Comparison of ENCODE assay signal across 11 cellular contexts in the genomic region with DNA sequence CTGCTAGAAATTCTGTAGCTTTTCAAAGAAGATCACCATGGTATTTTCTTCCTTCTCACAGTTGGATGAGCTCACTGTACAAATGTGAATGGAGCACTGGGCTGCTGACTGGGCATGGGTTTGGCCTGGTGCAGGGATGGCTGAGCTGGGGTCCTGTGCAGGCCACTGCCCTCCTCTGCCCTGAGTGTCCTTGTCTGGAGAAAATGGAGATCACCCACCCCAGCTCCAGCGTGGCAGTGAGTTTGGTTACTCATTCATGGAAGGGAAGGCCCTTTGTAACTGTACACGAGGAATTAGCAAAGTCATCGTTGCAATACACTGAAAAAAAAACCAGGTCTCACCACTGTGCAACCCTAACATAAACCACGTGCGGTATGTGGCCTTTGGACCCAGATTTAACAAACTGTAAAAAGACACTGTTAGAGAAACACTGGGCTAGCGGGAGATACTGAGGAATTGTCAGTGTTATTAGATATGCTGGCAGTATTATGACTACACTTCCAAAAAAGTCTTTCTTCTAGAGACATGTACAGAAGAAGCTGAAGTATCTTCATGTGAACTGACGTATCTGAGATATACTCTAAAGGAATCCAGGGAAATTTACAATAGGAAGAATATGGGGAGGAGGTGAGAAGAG. TPM values are rescaled to one million over a fixed set of nuclear protein-coding genes. Genes with fewer than 3 reads are reported as not detected.
DNase-seq lines count a peak whose midpoint lies in the region; ATAC-seq and TF ChIP-seq lines count a peak whose summit lies in the region.
"Had no signal": no experiment of that assay in that cellular context is flagged by ENCODE, and none has a peak within 500 bp of the region (broad histone marks: within the 10 kb centered on the region; RNA-seq: fewer than 3 reads in every experiment).

No MANE protein-coding gene starts in this region.

- POLR2A ChIA-PET in naive thymus-derived CD8-positive, alpha-beta T cell (lab: Charles Lee) = interaction anchor here (0.8 to 4.7 kb wide), 5 partner anchors 13 to 150 kb away, joined by 3 to 22 read pairs (median 4); partner anchors contain the start of genes TADA2B and TBC1D14

- no peaks in the 10 kb centered on the region for H3K36me3 Mint-ChIP-seq in CD4-positive, CD25-positive, alpha-beta regulatory T cell
- peaks cover 8% of the 10 kb centered on the region for H3K36me3 Mint-ChIP-seq in brain
- no peaks in the 10 kb centered on the region for H3K36me3 Mint-ChIP-seq in naive thymus-derived CD8-positive, alpha-beta T cell
- H3K36me3 Mint-ChIP-seq in endothelial cell (ENCODE audit: low read depth, unreplicated experiment) = peaks cover 4% of the 10 kb centered on the region

- no peak overlapping the region for H3K4me3 ChIP-seq in CD4-positive, CD25-positive, alpha-beta regulatory T cell (ENCODE audit: low read depth, low read length)

- no peaks in the 10 kb centered on the region for H3K27me3 ChIP-seq in CD4-positive, CD25-positive, alpha-beta regulatory T cell (ENCODE audit: control insufficient read depth, insufficient read depth, low read length)

- H3K4me1 ChIP-seq in CD4-positive, CD25-positive, alpha-beta regulatory T cell (ENCODE audit: control insufficient read depth, insufficient read depth, low read length, poor library complexity, severe bottlenecking) = peaks cover 16% of the 10 kb centered on the region

- H3K27ac Mint-ChIP-seq in CD4-positive, CD25-positive, alpha-beta regulatory T cell = peak overlapping the region; percentile 2 to 72 (median 22)
- H3K27ac Mint-ChIP-seq in brain (peak overlapping the region in 3 of 5 experiments; percentile 55 to 88 (median 60)), endothelial cell (ENCODE audit: unreplicated experiment) (no peak overlapping the region)
- H3K27ac Mint-ChIP-seq in naive thymus-derived CD8-positive, alpha-beta T cell = peak overlapping the region in 9 of 10 donors; percentile 2 to 86 (median 45)
- H3K27ac Mint-ChIP-seq: stimulated activated naive CD8-positive, alpha-beta T cell treated with anti-CD3 and anti-CD28 coated beads, Interleukin-15, Interleukin-2, amounts not matched to agents 100 ng/mL and 50 ng/mL, for 24 hours had no signal

- peaks cover 0 to 6% of the 10 kb centered on the region in 2 experiments for H3K9me3 ChIP-seq in CD4-positive, CD25-positive, alpha-beta regulatory T cell (ENCODE audit: control insufficient read depth in 2 of 2, low read length in 2 of 2)

- no peaks in the 10 kb centered on the region for H3K27me3 Mint-ChIP-seq in CD4-positive, CD25-positive, alpha-beta regulatory T cell
- H3K27me3 Mint-ChIP-seq in brain = no peaks in the 10 kb centered on the region
- H3K27me3 Mint-ChIP-seq in naive thymus-derived CD8-positive, alpha-beta T cell = no peaks in the 10 kb centered on the region
- H3K27me3 Mint-ChIP-seq in endothelial cell (ENCODE audit: unreplicated experiment) = peaks cover 5% of the 10 kb centered on the region
- H3K27me3 Mint-ChIP-seq: stimulated activated naive CD8-positive, alpha-beta T cell treated with anti-CD3 and anti-CD28 coated beads, Interleukin-15, Interleukin-2, amounts not matched to agents 100 ng/mL and 50 ng/mL, for 24 hours had no signal

- DNase-seq in CD4-positive, CD25-positive, alpha-beta regulatory T cell = no peak
- peak; percentile 31 for DNase-seq in M059J (ENCODE audit: low read depth)
- no peak for DNase-seq in naive thymus-derived CD8-positive, alpha-beta T cell
- DNase-seq in activated T-cell treated with anti-CD3 and anti-CD28 coated beads for 4 hours = no peak
- DNase-seq in NCI-H2029 (lab: John Stamatoyannopoulos, UW) = no peak
- no peak for DNase-seq in NCI-H2107 treated with DMSO at 0.1 percent for 48 hours (lab: John Stamatoyannopoulos, UW; ENCODE audit: unreplicated experiment)
- no peak for DNase-seq in endothelial cell (ENCODE audit: low spot score)
- DNase-seq: activated naive CD4-positive, alpha-beta T cell; DND-41 had no signal

- H3K27ac ChIP-seq in CD4-positive, CD25-positive, alpha-beta regulatory T cell (ENCODE audit: insufficient read depth, low read length, poor library complexity, severe bottlenecking) = peak overlapping the region; percentile 21

- no peaks in the 10 kb centered on the region for H3K36me3 ChIP-seq in CD4-positive, CD25-positive, alpha-beta regulatory T cell (ENCODE audit: control insufficient read depth, insufficient read depth, low read length)

- no peak for ATAC-seq in CD4-positive, CD25-positive, alpha-beta regulatory T cell (ENCODE audit: low read depth in 2 of 2)
- no peak for ATAC-seq in naive thymus-derived CD8-positive, alpha-beta T cell

- TF ChIP-seq CTCF in brain (conservative IDR thresholded peaks at IDR 0.05) (no peak), endothelial cell (IDR thresholded peaks at IDR 0.05; ENCODE audit: unreplicated experiment) (no peak)

- H3K9me3 Mint-ChIP-seq in CD4-positive, CD25-positive, alpha-beta regulatory T cell = no peaks in the 10 kb centered on the region
- peaks cover 0 to 14% (median 3%) of the 10 kb centered on the region in 5 experiments for H3K9me3 Mint-ChIP-seq in brain
- no peaks in the 10 kb centered on the region for H3K9me3 Mint-ChIP-seq in naive thymus-derived CD8-positive, alpha-beta T cell
- no peaks in the 10 kb centered on the region for H3K9me3 Mint-ChIP-seq in endothelial cell (ENCODE audit: unreplicated experiment)

- peaks cover 13 to 29% (median 22%) of the 10 kb centered on the region in 4 donors for H3K4me1 Mint-ChIP-seq in CD4-positive, CD25-positive, alpha-beta regulatory T cell
- H3K4me1 Mint-ChIP-seq in brain (peaks cover 17% of the 10 kb centered on the region), endothelial cell (ENCODE audit: unreplicated experiment) (no peaks in the 10 kb centered on the region)
- peaks cover 14 to 41% (median 30%) of the 10 kb centered on the region in 4 donors for H3K4me1 Mint-ChIP-seq in naive thymus-derived CD8-positive, alpha-beta T cell

- H3K4me3 Mint-ChIP-seq in CD4-positive, CD25-positive, alpha-beta regulatory T cell = peak overlapping the region in 3 of 4 donors; percentile 12 to 44 (median 16)
- H3K4me3 Mint-ChIP-seq in brain (no peak overlapping the region), endothelial cell (ENCODE audit: unreplicated experiment) (no peak overlapping the region)
- H3K4me3 Mint-ChIP-seq in naive thymus-derived CD8-positive, alpha-beta T cell = peak overlapping the region in 1 of 10 donors; percentile 11
- H3K4me3 Mint-ChIP-seq: stimulated activated naive CD8-positive, alpha-beta T cell treated with anti-CD3 and anti-CD28 coated beads, Interleukin-15, Interleukin-2, amounts not matched to agents 100 ng/mL and 50 ng/mL, for 24 hours had no signal

RNA-seq across cellular contexts. Expression of gene TBC1D14, which starts 16.1 kb away (rescaled TPM):
- 67.7 TPM for total RNA-seq in CD4-positive, CD25-positive, alpha-beta regulatory T cell
- polyA plus RNA-seq in CD4-positive, CD25-positive, alpha-beta regulatory T cell = 10 to 100 TPM; 46.6 to 63.0 (median 52.0) TPM
- total RNA-seq in M059J (2014; rRNA removed; shearing (Covaris generic)) = 16.2 and 22.4 TPM in 2 replicates
- 56.0 TPM for polyA plus RNA-seq in brain (ENCODE audit: insufficient read depth, low read depth, low replicate concordance)
- 10 to 100 TPM; 77.3 to 78.2 TPM for total RNA-seq in naive thymus-derived CD8-positive, alpha-beta T cell
- polyA plus RNA-seq in naive thymus-derived CD8-positive, alpha-beta T cell = 10 to 100 TPM; 34.8 to 47.0 (median 36.7) TPM
- 33.0 TPM for total RNA-seq in endothelial cell (ENCODE audit: unreplicated experiment)

Comparison
In these comparisons a context has a peak if more than half of its experiments do, and no peak if none do; other contexts are left out.
1. H3K4me3 Mint-ChIP-seq: peak in CD4-positive, CD25-positive, alpha-beta regulatory T cell (3 of 4); none in brain (0 of 5) and endothelial cell (single experiment).